In the genomic region with DNA sequence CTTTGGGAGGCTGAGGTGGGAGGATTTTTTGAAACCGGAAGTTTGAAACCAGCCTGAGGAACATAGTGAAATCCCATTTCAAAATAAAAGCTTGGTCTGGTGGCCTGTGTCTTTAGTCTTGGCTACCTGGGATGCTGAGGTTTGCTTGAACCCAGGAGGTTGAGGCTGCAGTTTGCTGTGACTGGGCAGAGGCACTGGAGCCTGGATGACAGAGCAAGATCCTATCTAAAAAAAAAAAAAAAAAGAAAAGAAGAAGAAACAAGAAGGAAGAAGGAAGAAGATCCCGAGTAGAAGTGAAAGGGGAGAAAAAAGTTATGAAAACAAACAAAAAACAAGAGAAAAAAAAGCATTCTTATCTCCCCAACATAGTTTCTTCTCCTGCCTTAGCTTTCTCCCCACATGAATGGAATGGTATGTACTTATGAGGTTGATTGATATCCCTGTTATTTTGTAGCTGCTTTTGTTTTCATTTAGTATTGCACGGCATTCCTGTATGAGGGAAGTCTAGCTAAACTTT, we compare ENCODE assay signal across 22 cellular contexts. TPM values are rescaled to one million over a fixed set of nuclear protein-coding genes. Genes with fewer than 3 reads are reported as not detected.
A peak's percentile ranks its signal among the peaks of the same experiment; 100 is the strongest.
DNase-seq lines count a peak whose midpoint lies in the region; ATAC-seq and TF ChIP-seq lines count a peak whose summit lies in the region.
"Had no signal": no experiment of that assay in that cellular context is flagged by ENCODE, and none has a peak within 500 bp of the region (broad histone marks: within the 10 kb centered on the region; RNA-seq: fewer than 3 reads in every experiment).

No MANE protein-coding gene starts in this region.

- H3K9me3 Mint-ChIP-seq in MCF 10A (ENCODE audit: unreplicated experiment) = no peaks in the 10 kb centered on the region
- H3K9me3 Mint-ChIP-seq: activated CD4-positive, alpha-beta T cell treated with anti-CD3 and anti-CD28 coated beads, Interleukin-2, amount 10 ng/mL, durations not matched to agents 7 days and 5 days; central memory CD8-positive, alpha-beta T cell had no signal

- H3K36me3 ChIP-seq in mammary epithelial cell (ENCODE audit: insufficient read depth, low read length) = no peaks in the 10 kb centered on the region
- H3K36me3 ChIP-seq in adipocyte (ENCODE audit: control insufficient read depth, insufficient read depth, low read length, severe bottlenecking) = no peaks in the 10 kb centered on the region
- H3K36me3 ChIP-seq in thoracic aorta = no peaks in the 10 kb centered on the region
- H3K36me3 ChIP-seq in SJCRH30 = no peaks in the 10 kb centered on the region
- H3K36me3 ChIP-seq: heart left ventricle, SJSA1, uterus had no signal

- TF ChIP-seq CTCF in MCF 10A (IDR thresholded peaks at IDR 0.05; ENCODE audit: unreplicated experiment) (no peak), mammary epithelial cell (conservative IDR thresholded peaks at IDR 0.05 in 1 of 2, IDR thresholded peaks at IDR 0.05 in 1 of 2; ENCODE audit: extremely low read depth in 1 of 2, insufficient read depth in 1 of 2, low read depth in 1 of 2, low read length in 2 of 2) (no peak), fibroblast of the aortic adventitia (IDR thresholded peaks at IDR 0.05; ENCODE audit: insufficient read depth, low read length) (no peak), thoracic aorta (IDR thresholded peaks at IDR 0.05) (no peak)

- POLR2A ChIA-PET in MCF 10A (lab: Yijun Ruan, JAX) = interaction anchor here (1.8 kb wide), 1 partner anchor 52 kb away, joined by 5 read pairs; a partner anchor contains a TSS

- H3K4me2 ChIP-seq in mammary epithelial cell (ENCODE audit: insufficient read depth, low read depth, low read length) = no peak overlapping the region

- WGBS in mammary epithelial cell (ENCODE audit: low coverage, missing lambda C conversion rate) = 85% methylated on average over 3 of the region's 3 CpGs

- no peaks in the 10 kb centered on the region for H4K20me1 ChIP-seq in mammary epithelial cell (ENCODE audit: insufficient read depth, low read length)

- no peaks in the 10 kb centered on the region for H3K36me3 Mint-ChIP-seq in MCF 10A (ENCODE audit: insufficient read depth, unreplicated experiment)

- H3K79me2 ChIP-seq in mammary epithelial cell (ENCODE audit: insufficient read depth, low read length) = no peaks in the 10 kb centered on the region

- H3K27me3 ChIP-seq in mammary epithelial cell (ENCODE audit: insufficient read depth, low read length) = no peaks in the 10 kb centered on the region
- peaks cover 12% of the 10 kb centered on the region for H3K27me3 ChIP-seq in adipocyte (replicated peaks; ENCODE audit: control insufficient read depth, insufficient read depth, low read length)
- H3K27me3 ChIP-seq in thoracic aorta (replicated peaks; ENCODE audit: insufficient read depth) = no peaks in the 10 kb centered on the region
- H3K27me3 ChIP-seq in SJCRH30 = 0 out of 2 replicates have a peak, but pooled peaks cover 6% of the 10 kb centered on the region
- H3K27me3 ChIP-seq: heart left ventricle, SJSA1, uterus had no signal

- H3K9ac ChIP-seq in mammary epithelial cell (ENCODE audit: insufficient read depth, low read length) (no peak overlapping the region), adipocyte (ENCODE audit: low read length) (no peak overlapping the region)

- H3K4me1 Mint-ChIP-seq in MCF 10A (ENCODE audit: insufficient read depth, unreplicated experiment) = peaks cover 15% of the 10 kb centered on the region

- intact Hi-C loops in MCF 10A (cut with micrococcal nuclease) = no loop called here
- intact Hi-C loops in mammary epithelial cell (cut with micrococcal nuclease) = no loop called here

- H3K9me3 ChIP-seq in mammary epithelial cell (replicated peaks; ENCODE audit: insufficient read depth, low read length) (no peaks in the 10 kb centered on the region), adipocyte (ENCODE audit: control insufficient read depth, low read length) (no peaks in the 10 kb centered on the region), thoracic aorta (no peaks in the 10 kb centered on the region), SJCRH30 (replicated peaks) (no peaks in the 10 kb centered on the region)
- H3K9me3 ChIP-seq: heart left ventricle, mucosa of descending colon, SJSA1, uterus had no signal

- dilution Hi-C loops in mammary epithelial cell (cut with HindIII; ENCODE audit: low sequenced_read_pairs) = no loop called here

- no peaks in the 10 kb centered on the region for H3K27me3 Mint-ChIP-seq in MCF 10A (ENCODE audit: insufficient read depth, unreplicated experiment)
- H3K27me3 Mint-ChIP-seq: activated CD4-positive, alpha-beta T cell treated with anti-CD3 and anti-CD28 coated beads, Interleukin-2, amount 10 ng/mL, durations not matched to agents 7 days and 5 days had no signal

- H3K4me3 ChIP-seq in mammary epithelial cell (replicated peaks in 1 of 3; ENCODE audit: insufficient read depth in 1 of 3, low read depth in 2 of 3, low read length in 3 of 3) = no peak overlapping the region
- no peak overlapping the region for H3K4me3 ChIP-seq in adipocyte (ENCODE audit: low read length)
- H3K4me3 ChIP-seq in fibroblast of the aortic adventitia (ENCODE audit: low read depth, low read length) = no peak overlapping the region
- peak overlapping the region; percentile 33 for H3K4me3 ChIP-seq in thoracic aorta
- H3K4me3 ChIP-seq in SJCRH30 = no peak overlapping the region
- H3K4me3 ChIP-seq: mucosa of descending colon, SJSA1, skin epidermis, uterus had no signal

- H3K4me3 Mint-ChIP-seq in MCF 10A (ENCODE audit: unreplicated experiment) = no peak overlapping the region
- H3K4me3 Mint-ChIP-seq: activated CD4-positive, alpha-beta T cell treated with anti-CD3 and anti-CD28 coated beads, Interleukin-2, amount 10 ng/mL, durations not matched to agents 7 days and 5 days; central memory CD8-positive, alpha-beta T cell had no signal

- no peak overlapping the region for H2AFZ ChIP-seq in mammary epithelial cell (ENCODE audit: low read depth, low read length)

- no peak for DNase-seq in MCF 10A (ENCODE audit: unreplicated experiment)
- DNase-seq in mammary epithelial cell = no peak
- DNase-seq in adipocyte (ENCODE audit: low read depth) = peak; percentile 71
- DNase-seq in fibroblast of the aortic adventitia (ENCODE audit: low read depth) = peak; percentile 38
- DNase-seq in thoracic aorta (ENCODE audit: low spot score) = no peak
- DNase-seq in 8988T = no peak
- DNase-seq in SJCRH30 = no peak
- DNase-seq in T-helper 1 cell = no peak
- DNase-seq: activated CD4-positive, alpha-beta T cell treated with anti-CD3 and anti-CD28 coated beads, Interleukin-2, amount 10 ng/mL, durations not matched to agents 7 days and 5 days; activated T-cell treated with anti-CD3 and anti-CD28 coated beads, Interleukin-2, amount 50 U/mL, for 1 hour; COR-L47; H7; heart left ventricle; kidney; mucosa of descending colon; NCI-H1105 treated with DMSO at 0.1 percent for 48 hours; NK-92 treated with Interleukin-12 subunit alpha and Interleukin-12 subunit beta, amount 100 ng/mL, for 24 hours; uterus had no signal

- H3K4me1 ChIP-seq in mammary epithelial cell (ENCODE audit: insufficient read depth, low read length) = peaks cover 4% of the 10 kb centered on the region
- peaks cover 4% of the 10 kb centered on the region for H3K4me1 ChIP-seq in adipocyte (ENCODE audit: control insufficient read depth, insufficient read depth, low read length)
- H3K4me1 ChIP-seq in thoracic aorta (ENCODE audit: control insufficient read depth in 1 of 2, low read depth in 2 of 2) = peaks cover 7 to 9% of the 10 kb centered on the region in 2 donors
- no peaks in the 10 kb centered on the region for H3K4me1 ChIP-seq in SJCRH30
- H3K4me1 ChIP-seq: uterus had no signal

- in situ Hi-C loops in mammary epithelial cell (cut with MboI; ENCODE audit: low sequenced_read_pairs in 2 of 2) = no loop called here

- ATAC-seq in thoracic aorta (ENCODE audit: insufficient number of reproducible peaks, low FRiP score, low read depth) = no peak
- ATAC-seq: heart left ventricle, mucosa of descending colon had no signal

- CTCF ChIA-PET in MCF 10A (lab: Yijun Ruan, JAX) (interaction anchor here (0.5 to 2.1 kb wide), 8 partner anchors 8 to 280 kb away, joined by 3 to 6 read pairs (median 3); no protein-coding TSS in a partner anchor), mammary epithelial cell (lab: Charles Lee; ENCODE audit: low non-redundant PET) (no interaction called here)

- BruUV-seq in MCF 10A (replicated peaks; lab: Mats Ljungman, UMichigan) (no TSS peak), mammary epithelial cell (replicated peaks; lab: Mats Ljungman, UMichigan) (no TSS peak)

- H3K27ac ChIP-seq in mammary epithelial cell (ENCODE audit: insufficient read depth, low read depth, low read length) (no peak overlapping the region), thoracic aorta (peak overlapping the region in 1 of 2 donors; percentile 18), SJCRH30 (no peak overlapping the region)
- H3K27ac ChIP-seq: SJSA1, skin epidermis had no signal

- H3K27ac Mint-ChIP-seq in MCF 10A (ENCODE audit: low read depth, unreplicated experiment) = peak overlapping the region; percentile 78
- H3K27ac Mint-ChIP-seq: activated CD4-positive, alpha-beta T cell treated with anti-CD3 and anti-CD28 coated beads, Interleukin-2, amount 10 ng/mL, durations not matched to agents 7 days and 5 days had no signal

RNA-seq across cellular contexts. Expression of a gene that starts 42.4 kb away (rescaled TPM):
- total RNA-seq in MCF 10A (2022) (30.3 and 58.4 TPM in 2 replicates), mammary epithelial cell (100 to 1,000 TPM in 1 of 2 donors, 10 to 100 TPM in 1; 53.3 to 224 TPM), fibroblast of the aortic adventitia (ENCODE audit: low replicate concordance) (not detected in 2 replicates), thoracic aorta (not detected)
- polyA plus RNA-seq in mammary epithelial cell = 124 TPM
- polyA minus RNA-seq in mammary epithelial cell = 126 TPM
- 0.10 TPM in 1 of 2 replicates, not detected in the other for total RNA-seq in SJCRH30 (2014; rRNA removed; shearing (Covaris generic))
- total RNA-seq: activated CD4-positive, alpha-beta T cell treated with anti-CD3 and anti-CD28 coated beads, Interleukin-2, amount 10 ng/mL, durations not matched to agents 7 days and 5 days; H7; kidney; mucosa of descending colon; omental fat pad; SJSA1; uterus had no signal

RNA-seq across cellular contexts. Expression of a gene that starts 52.7 kb away (rescaled TPM):
- total RNA-seq in MCF 10A (2022) (75.5 and 76.8 TPM in 2 replicates), mammary epithelial cell (10 to 100 TPM; 68.1 to 72.8 TPM), fibroblast of the aortic adventitia (ENCODE audit: low replicate concordance) (37.5 and 78.0 TPM in 2 replicates), thoracic aorta (100 to 1,000 TPM; 158 to 183 TPM)
- polyA plus RNA-seq in mammary epithelial cell = 66.3 TPM
- 75.0 TPM for polyA minus RNA-seq in mammary epithelial cell
- 125 and 129 TPM in 2 replicates for total RNA-seq in SJCRH30 (2014; rRNA removed; shearing (Covaris generic))

Comparison
In these comparisons a context has a peak if more than half of its experiments do, and no peak if none do; other contexts are left out.
1. DNase-seq: peak in adipocyte (single experiment) and fibroblast of the aortic adventitia (single experiment); none in MCF 10A (single experiment), mammary epithelial cell (single experiment), thoracic aorta (single experiment), 8988T (single experiment), SJCRH30 (0 of 2) and T-helper 1 cell (0 of 5).
2. RNA of a gene that starts 42.4 kb away (total RNA-seq): 53.3 to 224 TPM in mammary epithelial cell and 30.3 to 58.4 TPM in MCF 10A; not detected in thoracic aorta, 0.10 TPM in SJCRH30 and not detected in fibroblast of the aortic adventitia; every median in the first group is over 10 times any median in the second.